15 cellular contexts compared by ENCODE assay signal in the genomic region with DNA sequence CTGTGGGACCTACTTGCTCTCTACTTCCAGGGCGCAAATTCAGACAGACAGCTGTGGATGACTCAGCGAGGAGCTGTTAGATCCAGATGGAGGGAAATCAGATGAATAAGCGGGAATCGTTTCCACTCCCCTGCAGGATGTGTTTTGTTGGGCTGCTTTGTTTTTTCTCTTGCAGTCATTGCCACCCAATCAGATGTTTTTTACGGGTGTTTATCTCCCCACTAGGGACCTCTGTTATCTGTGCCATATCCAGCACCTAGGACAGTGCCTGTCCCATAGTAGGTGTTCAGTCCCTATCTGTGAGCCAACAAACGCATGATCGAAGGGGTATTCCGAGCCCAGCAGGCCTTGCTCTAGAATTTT. TPM values are rescaled to one million over a fixed set of nuclear protein-coding genes. Genes with fewer than 3 reads are reported as not detected.
DNase-seq lines count a peak whose midpoint lies in the region; ATAC-seq, FAIRE-seq and TF ChIP-seq lines count a peak whose summit lies in the region.
"Had no signal": no experiment of that assay in that cellular context is flagged by ENCODE, and none has a peak within 500 bp of the region (broad histone marks: within the 10 kb centered on the region; RNA-seq: fewer than 3 reads in every experiment).

No MANE protein-coding gene starts in this region.

- TF ChIP-seq POLR2A in endothelial cell of umbilical vein (IDR thresholded peaks at IDR 0.05; ENCODE audit: low read depth, low read length) (no peak), heart left ventricle (IDR thresholded peaks at IDR 0.05) (no peak), gastrocnemius medialis (IDR thresholded peaks at IDR 0.05) (no peak)

- no peak overlapping the region for H2AFZ ChIP-seq in endothelial cell of umbilical vein (ENCODE audit: low read depth, low read length)

- H3K9ac ChIP-seq in endothelial cell of umbilical vein (replicated peaks; ENCODE audit: extremely low read depth, insufficient read depth, low read length) = no peak overlapping the region

- H3K9me3 ChIP-seq in endothelial cell of umbilical vein (replicated peaks; ENCODE audit: control insufficient read depth, insufficient read depth, low read length) (no peaks in the 10 kb centered on the region), heart left ventricle (peaks cover 0 to 18% (median 5%) of the 10 kb centered on the region in 12 donors), gastrocnemius medialis (no peaks in the 10 kb centered on the region)

- POLR2A ChIA-PET in endothelial cell of umbilical vein (lab: Charles Lee) = no interaction called here

- H3K9me1 ChIP-seq in endothelial cell of umbilical vein (replicated peaks; ENCODE audit: control insufficient read depth, extremely low read depth, insufficient read depth, low read length) = no peaks in the 10 kb centered on the region

- H3K27ac ChIP-seq in endothelial cell of umbilical vein (ENCODE audit: insufficient read depth, low read depth, low read length) = peak overlapping the region; percentile 22
- no peak overlapping the region for H3K27ac ChIP-seq in heart left ventricle
- H3K27ac ChIP-seq in gastrocnemius medialis = no peak overlapping the region
- H3K27ac ChIP-seq: thoracic aorta had no signal

- no peak overlapping the region for H3K4me2 ChIP-seq in endothelial cell of umbilical vein (ENCODE audit: insufficient read depth, low read length)

- BruUV-seq in endothelial cell of umbilical vein (replicated peaks; lab: Mats Ljungman, UMichigan) = no TSS peak

- CTCF ChIA-PET in endothelial cell of umbilical vein (lab: Charles Lee) = interaction anchor here (1.0 to 1.3 kb wide), 2 partner anchors 48 to 136 kb away, joined by 3 to 7 read pairs; no protein-coding TSS in a partner anchor

- dilution Hi-C loops in endothelial cell of umbilical vein (cut with MboI; ENCODE audit: extremely low pct_ligation_motif_present, low sequenced_read_pairs) = no loop called here

- ATAC-seq in heart left ventricle = no peak
- no peak for ATAC-seq in gastrocnemius medialis
- ATAC-seq in GM18873 (IDR thresholded peaks at IDR 0.05; ENCODE audit: low FRiP score, unreplicated experiment) = no peak

- peaks cover 18% of the 10 kb centered on the region for H3K79me2 ChIP-seq in endothelial cell of umbilical vein (ENCODE audit: control insufficient read depth, insufficient read depth, low read length)

- H3K4me3 ChIP-seq in endothelial cell of umbilical vein (replicated peaks in 1 of 3; ENCODE audit: insufficient read depth in 1 of 3, low read depth in 1 of 3, low read length in 3 of 3) = no peak overlapping the region
- no peak overlapping the region for H3K4me3 ChIP-seq in heart left ventricle
- H3K4me3 ChIP-seq in gastrocnemius medialis = no peak overlapping the region
- H3K4me3 ChIP-seq: thoracic aorta had no signal

- intact Hi-C loops in endothelial cell of umbilical vein (cut with micrococcal nuclease) = no loop called here
- intact Hi-C loops in heart left ventricle (cut with DNase I) = no loop called here
- intact Hi-C loops in gastrocnemius medialis (cut with DNase I; ENCODE audit: low total_unique reads) = no loop called here

- DNase-seq in GM03348 (ENCODE audit: low spot score) (peak; percentile 62), NCI-H146 treated with DMSO at 0.1 percent for 48 hours (lab: John Stamatoyannopoulos, UW; ENCODE audit: unreplicated experiment) (peak; percentile 6), endothelial cell of umbilical vein (ENCODE audit: low read depth, low spot score) (peak; percentile 29), pulmonary artery endothelial cell (ENCODE audit: low read depth, low spot score) (peak; percentile 37), heart left ventricle (no peak), gastrocnemius medialis (no peak)
- DNase-seq: activated CD4-positive, alpha-beta T cell treated with anti-CD3 and anti-CD28 coated beads for 48 hours; activated effector memory CD4-positive, alpha-beta T cell treated with anti-CD3 and anti-CD28 coated beads, Interleukin-2, amount 50 U/mL, for 16 hours; Calu3; central memory CD4-positive, alpha-beta T cell; erythroblast; GOT3; NCI-H187 treated with DMSO at 0.1 percent for 48 hours had no signal

- peaks cover 43% of the 10 kb centered on the region for H3K4me1 ChIP-seq in endothelial cell of umbilical vein (ENCODE audit: control insufficient read depth, extremely low read depth, insufficient read depth, low read length)
- peaks cover 0 to 43% (median 15%) of the 10 kb centered on the region in 12 donors for H3K4me1 ChIP-seq in heart left ventricle
- peaks cover 0 to 26% of the 10 kb centered on the region in 2 donors for H3K4me1 ChIP-seq in gastrocnemius medialis

- H3K36me3 ChIP-seq in endothelial cell of umbilical vein (ENCODE audit: control insufficient read depth in 2 of 2, extremely low read depth in 1 of 2, insufficient read depth in 2 of 2, low read length in 2 of 2) (peaks cover 4 to 15% of the 10 kb centered on the region in 2 experiments), heart left ventricle (peaks cover 0 to 34% (median 21%) of the 10 kb centered on the region in 9 donors), gastrocnemius medialis (peaks cover 0 to 33% of the 10 kb centered on the region in 2 donors)
- H3K36me3 ChIP-seq: thoracic aorta had no signal

- in situ Hi-C loops in gastrocnemius medialis (cut with MboI; ENCODE audit: low sequenced_read_pairs in 4 of 4) = no loop called here

- peak; percentile 92 for FAIRE-seq in endothelial cell of umbilical vein (lab: Jason Lieb, UNC)

- TF ChIP-seq CTCF in endothelial cell of umbilical vein (IDR thresholded peaks at IDR 0.05; ENCODE audit: extremely low read depth in 1 of 2, insufficient read depth in 1 of 2, low read depth in 1 of 2, low read length in 2 of 2) = no peak
- no peak for TF ChIP-seq CTCF in heart left ventricle (IDR thresholded peaks at IDR 0.05)
- no peak for TF ChIP-seq CTCF in gastrocnemius medialis (IDR thresholded peaks at IDR 0.05 in 4 of 5, conservative IDR thresholded peaks at IDR 0.05 in 1 of 5)

- peaks cover 3% of the 10 kb centered on the region for H4K20me1 ChIP-seq in endothelial cell of umbilical vein (replicated peaks; ENCODE audit: control insufficient read depth, extremely low read depth, insufficient read depth, low read length)

- H3K27me3 ChIP-seq in endothelial cell of umbilical vein (ENCODE audit: control insufficient read depth in 2 of 2, insufficient read depth in 2 of 2, low read length in 2 of 2) = no peaks in the 10 kb centered on the region
- H3K27me3 ChIP-seq in heart left ventricle = no peaks in the 10 kb centered on the region
- no peaks in the 10 kb centered on the region for H3K27me3 ChIP-seq in gastrocnemius medialis

- WGBS in heart left ventricle, 4 donors = 69 to 80% (median 72%) methylated on average over 8 of the region's 8 CpGs

TF ChIP-seq in endothelial cell of umbilical vein, 7 proteins besides CTCF, POLR2A, EP300 and RAD21:
- TF ChIP-seq, protein P1, sequence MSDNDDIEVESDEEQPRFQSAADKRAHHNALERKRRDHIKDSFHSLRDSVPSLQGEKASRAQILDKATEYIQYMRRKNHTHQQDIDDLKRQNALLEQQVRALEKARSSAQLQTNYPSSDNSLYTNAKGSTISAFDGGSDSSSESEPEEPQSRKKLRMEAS (IDR thresholded peaks at IDR 0.05; ENCODE audit: insufficient read depth, insufficient read length) = no peak
- peak; percentile 48 for TF ChIP-seq FOS (IDR thresholded peaks at IDR 0.05; ENCODE audit: borderline replicate concordance, insufficient read depth, low read length)
- TF ChIP-seq EZH2 (IDR thresholded peaks at IDR 0.05; ENCODE audit: borderline replicate concordance, low read depth, low read length, severe bottlenecking) = no peak
- no peak for TF ChIP-seq MYC (IDR thresholded peaks at IDR 0.05; ENCODE audit: low read depth, low read length)
- TF ChIP-seq POLR2AphosphoS5 (IDR thresholded peaks at IDR 0.05; ENCODE audit: insufficient read depth, low read depth, low read length) = peak; percentile 32
- TF ChIP-seq GATA2 (IDR thresholded peaks at IDR 0.05; ENCODE audit: insufficient read depth, insufficient read length, low read depth, low read length) = no peak
- no peak for TF ChIP-seq JUN (IDR thresholded peaks at IDR 0.05; ENCODE audit: borderline replicate concordance, insufficient read depth, insufficient read length, low read depth)

RNA-seq across cellular contexts. Expression of a gene that starts 51.1 kb away (rescaled TPM):
- total RNA-seq in endothelial cell of umbilical vein = 0.82 TPM in 1 of 2 replicates, not detected in the other
- polyA plus RNA-seq in endothelial cell of umbilical vein = 0.02 TPM in 1 of 2 replicates, not detected in the other
- polyA plus RNA-seq in endothelial cell of umbilical vein (2011; cell fraction: cytosol; rRNA removed) = not detected in 2 replicates
- polyA plus RNA-seq in endothelial cell of umbilical vein (2011; cell fraction: nucleus; rRNA removed) = 0.03 and 0.05 TPM in 2 replicates
- not detected in 2 replicates for polyA plus RNA-seq in endothelial cell of umbilical vein (2012)
- polyA minus RNA-seq in endothelial cell of umbilical vein = 0.08 TPM in 1 of 2 replicates, not detected in the other
- polyA minus RNA-seq in endothelial cell of umbilical vein (2011; cell fraction: cytosol; rRNA and poly(A)+ RNA removed) = not detected
- polyA minus RNA-seq in endothelial cell of umbilical vein (2011; cell fraction: nucleus; rRNA and poly(A)+ RNA removed) = 0.87 and 1.0 TPM in 2 replicates
- total RNA-seq in pulmonary artery endothelial cell = not detected in 2 replicates
- 10 to 100 TPM in 1 of 9 donors, 1 to 10 TPM in 8; 1.1 to 34.8 (median 2.1) TPM for total RNA-seq in heart left ventricle
- 1 to 10 TPM; 2.6 to 3.0 TPM for polyA plus RNA-seq in heart left ventricle
- 1 to 10 TPM in 3 of 4 donors, under 1 TPM in 1; 0.19 to 4.8 (median 2.7) TPM for total RNA-seq in gastrocnemius medialis
- total RNA-seq: Calu3 had no signal

Comparison
In these comparisons a context has a peak if more than half of its experiments do, and no peak if none do; other contexts are left out.
1. DNase-seq: peak in GM03348 (single experiment), NCI-H146 treated with DMSO at 0.1 percent for 48 hours (single experiment), endothelial cell of umbilical vein (single experiment) and pulmonary artery endothelial cell (single experiment); none in heart left ventricle (0 of 5) and gastrocnemius medialis (0 of 2).